12 cellular contexts compared by ENCODE assay signal in genomic region chr7:7535688-7536087, GRCh38. TPM values are rescaled to one million over a fixed set of nuclear protein-coding genes. Genes with fewer than 3 reads are reported as not detected.
"Had no signal": no experiment of that assay in that cellular context is flagged by ENCODE, and none has a peak within 500 bp of the region (broad histone marks: within the 10 kb centered on the region; RNA-seq: fewer than 3 reads in every experiment).

COL28A1 (minus strand) TSS chr7:7535873; CDS start chr7:7532875, 2,998 bp downstream.

- H3K4me3 ChIP-seq: lung, stomach, thoracic aorta had no signal

- H3K36me3 ChIP-seq: stomach, thoracic aorta had no signal

- H3K9me3 ChIP-seq: stomach, thoracic aorta had no signal

- ATAC-seq: natural killer cell had no signal

- H3K27ac ChIP-seq: stomach, thoracic aorta had no signal

- H3K27me3 ChIP-seq: stomach had no signal

- H3K4me1 ChIP-seq: stomach had no signal

- DNase-seq: activated B cell treated with CpG ODN at 0.5 μM for 24 hours; activated CD4-positive, alpha-beta T cell treated with anti-CD3 and anti-CD28 coated beads, Interleukin-2, amount 10 ng/mL, durations not matched to agents 7 days and 5 days; activated CD8-positive, alpha-beta memory T cell treated with anti-CD3 and anti-CD28 coated beads for 24 hours; activated naive CD4-positive, alpha-beta T cell treated with Interleukin-2 at 50 U/mL for 16 hours; cortex of kidney; effector CD8-positive, alpha-beta T cell; hippocampal formation; natural killer cell; stimulated activated CD4-positive, alpha-beta T cell treated with anti-CD3 and anti-CD28 coated beads, Interleukin-4, amount 100 ng/mL, for 4 hours; stomach had no signal

RNA-seq across cellular contexts. Expression of gene COL28A1, which starts in this region (rescaled TPM):
- total RNA-seq: activated CD4-positive, alpha-beta T cell treated with anti-CD3 and anti-CD28 coated beads, Interleukin-2, amount 10 ng/mL, durations not matched to agents 7 days and 5 days had no signal
